Comparison of ENCODE assay signal across 27 cellular contexts in genomic region chr19:15516363-15516762, GRCh38. TPM values are rescaled to one million over a fixed set of nuclear protein-coding genes. Genes with fewer than 3 reads are reported as not detected.
DNase-seq lines count a peak whose midpoint lies in the region; ATAC-seq and TF ChIP-seq lines count a peak whose summit lies in the region.
"Had no signal": no experiment of that assay in that cellular context is flagged by ENCODE, and none has a peak within 500 bp of the region (broad histone marks: within the 10 kb centered on the region; RNA-seq: fewer than 3 reads in every experiment).

No MANE protein-coding gene starts in this region.

- H3K4me1 Mint-ChIP-seq in activated CD4-positive, alpha-beta T cell treated with anti-CD3 and anti-CD28 coated beads, Interleukin-2, amount 10 ng/mL, durations not matched to agents 7 days and 5 days: peaks cover 28% of the 10 kb centered on the region
- peaks cover 17% of the 10 kb centered on the region for H3K4me1 Mint-ChIP-seq in activated CD4-positive, alpha-beta T cell treated with anti-CD3 and anti-CD28 coated beads, Interleukin-2, amount 10 ng/mL, durations not matched to agents 24 days and 14 days
- peaks cover 13 to 37% (median 22%) of the 10 kb centered on the region in 4 donors for H3K4me1 Mint-ChIP-seq in CD4-positive, alpha-beta memory T cell
- peaks cover 17% of the 10 kb centered on the region for H3K4me1 Mint-ChIP-seq in central memory CD8-positive, alpha-beta T cell
- no peaks in the 10 kb centered on the region for H3K4me1 Mint-ChIP-seq in endothelial cell (ENCODE audit: unreplicated experiment)

- peaks cover 16% of the 10 kb centered on the region for H3K36me3 Mint-ChIP-seq in activated CD4-positive, alpha-beta T cell treated with anti-CD3 and anti-CD28 coated beads, Interleukin-2, amount 10 ng/mL, durations not matched to agents 7 days and 5 days (ENCODE audit: low read depth)
- H3K36me3 Mint-ChIP-seq in activated CD4-positive, alpha-beta T cell treated with anti-CD3 and anti-CD28 coated beads, Interleukin-2, amount 10 ng/mL, durations not matched to agents 24 days and 14 days (ENCODE audit: low read depth): peaks cover 10% of the 10 kb centered on the region
- peaks cover 1 to 9% of the 10 kb centered on the region in 2 donors for H3K36me3 Mint-ChIP-seq in CD4-positive, alpha-beta memory T cell
- no peaks in the 10 kb centered on the region for H3K36me3 Mint-ChIP-seq in central memory CD8-positive, alpha-beta T cell (ENCODE audit: insufficient read depth)
- H3K36me3 Mint-ChIP-seq in endothelial cell (ENCODE audit: low read depth, unreplicated experiment): peaks cover 11% of the 10 kb centered on the region

- no peaks in the 10 kb centered on the region for H3K27me3 ChIP-seq in CD4-positive, alpha-beta memory T cell (ENCODE audit: insufficient read depth, low read length)
- H3K27me3 ChIP-seq: BLaER1 treated with 17β-estradiol and CSF1 and Interleukin-3, amounts not matched to agents 10 nM and 100 nM had no signal

- peaks cover 5% of the 10 kb centered on the region for H3K27me3 Mint-ChIP-seq in activated CD4-positive, alpha-beta T cell treated with anti-CD3 and anti-CD28 coated beads, Interleukin-2, amount 10 ng/mL, durations not matched to agents 7 days and 5 days
- H3K27me3 Mint-ChIP-seq in activated CD4-positive, alpha-beta T cell treated with anti-CD3 and anti-CD28 coated beads, Interleukin-2, amount 10 ng/mL, durations not matched to agents 24 days and 14 days: no peaks in the 10 kb centered on the region
- no peaks in the 10 kb centered on the region for H3K27me3 Mint-ChIP-seq in CD4-positive, alpha-beta memory T cell
- H3K27me3 Mint-ChIP-seq in central memory CD8-positive, alpha-beta T cell: no peaks in the 10 kb centered on the region
- H3K27me3 Mint-ChIP-seq in endothelial cell (ENCODE audit: unreplicated experiment): peaks cover 5% of the 10 kb centered on the region

- peaks cover 13% of the 10 kb centered on the region for H3K9me3 Mint-ChIP-seq in activated CD4-positive, alpha-beta T cell treated with anti-CD3 and anti-CD28 coated beads, Interleukin-2, amount 10 ng/mL, durations not matched to agents 7 days and 5 days
- H3K9me3 Mint-ChIP-seq in activated CD4-positive, alpha-beta T cell treated with anti-CD3 and anti-CD28 coated beads, Interleukin-2, amount 10 ng/mL, durations not matched to agents 24 days and 14 days: peaks cover 4% of the 10 kb centered on the region
- H3K9me3 Mint-ChIP-seq in CD4-positive, alpha-beta memory T cell: peaks cover 0 to 18% (median 9%) of the 10 kb centered on the region in 8 donors
- H3K9me3 Mint-ChIP-seq in central memory CD8-positive, alpha-beta T cell: no peaks in the 10 kb centered on the region
- H3K9me3 Mint-ChIP-seq in endothelial cell (ENCODE audit: unreplicated experiment): peaks cover 30% of the 10 kb centered on the region

- H3K27ac Mint-ChIP-seq in activated CD4-positive, alpha-beta T cell treated with anti-CD3 and anti-CD28 coated beads, Interleukin-2, amount 10 ng/mL, durations not matched to agents 7 days and 5 days: peak overlapping the region; percentile 50
- no peak overlapping the region for H3K27ac Mint-ChIP-seq in activated CD4-positive, alpha-beta T cell treated with anti-CD3 and anti-CD28 coated beads, Interleukin-2, amount 10 ng/mL, durations not matched to agents 24 days and 14 days
- peak overlapping the region in 4 of 7 donors; percentile 46 to 77 (median 53) for H3K27ac Mint-ChIP-seq in CD4-positive, alpha-beta memory T cell
- H3K27ac Mint-ChIP-seq in central memory CD8-positive, alpha-beta T cell (ENCODE audit: low read depth): peak overlapping the region; percentile 41
- no peak overlapping the region for H3K27ac Mint-ChIP-seq in endothelial cell (ENCODE audit: unreplicated experiment)
- H3K27ac Mint-ChIP-seq: CD8-positive, alpha-beta T cell had no signal

- H3K36me3 ChIP-seq in CD4-positive, alpha-beta memory T cell (ENCODE audit: insufficient read depth, low read length): no peaks in the 10 kb centered on the region

- TF ChIP-seq CTCF in endothelial cell (IDR thresholded peaks at IDR 0.05; ENCODE audit: unreplicated experiment): no peak

- intact Hi-C loops in activated CD4-positive, alpha-beta T cell treated with anti-CD3 and anti-CD28 coated beads, Interleukin-2, amount 10 ng/mL, durations not matched to agents 24 days and 14 days (cut with micrococcal nuclease): no loop called here
- intact Hi-C loops in CD4-positive, alpha-beta memory T cell (cut with micrococcal nuclease): no loop called here

- POLR2A ChIA-PET in activated CD4-positive, alpha-beta T cell treated with anti-CD3 and anti-CD28 coated beads, Interleukin-2, amount 10 ng/mL, durations not matched to agents 7 days and 5 days (lab: Charles Lee): no interaction called here
- POLR2A ChIA-PET in CD4-positive, alpha-beta memory T cell (lab: Charles Lee; ENCODE audit: partially characterized antibody): no interaction called here

- no peaks in the 10 kb centered on the region for H3K9me3 ChIP-seq in CD4-positive, alpha-beta memory T cell (ENCODE audit: control insufficient read depth in 1 of 2, low read length in 2 of 2)
- H3K9me3 ChIP-seq: SK-N-SH had no signal

- no peak overlapping the region for H3K27ac ChIP-seq in CD4-positive, alpha-beta memory T cell (ENCODE audit: low read depth, low read length)
- H3K27ac ChIP-seq in caudate nucleus (ENCODE audit: low read depth, low read length): no peak overlapping the region
- H3K27ac ChIP-seq: BLaER1 treated with 17β-estradiol and CSF1 and Interleukin-3, amounts not matched to agents 10 nM and 100 nM; GM23248; KMS-11 had no signal

- DNase-seq in activated CD4-positive, alpha-beta T cell treated with anti-CD3 and anti-CD28 coated beads, Interleukin-2, amount 10 ng/mL, durations not matched to agents 7 days and 5 days: no peak
- no peak for DNase-seq in activated CD4-positive, alpha-beta T cell treated with anti-CD3 and anti-CD28 coated beads, Interleukin-2, amount 10 ng/mL, durations not matched to agents 24 days and 14 days
- DNase-seq in CD4-positive, alpha-beta memory T cell: no peak
- DNase-seq in MV-4-11 (lab: John Stamatoyannopoulos, UW) (peak; percentile 52), DMS 273 treated with DMSO at 0.1 percent for 48 hours (lab: John Stamatoyannopoulos, UW) (no peak), endothelial cell (ENCODE audit: low spot score) (no peak), caudate nucleus (lab: John Stamatoyannopoulos, UW) (no peak)
- no peak for DNase-seq in central memory CD8-positive, alpha-beta T cell (ENCODE audit: low spot score in 2 of 2)
- DNase-seq: AML-193; CD8-positive, alpha-beta T cell; DMS79 treated with DMSO at 0.1 percent for 48 hours; GM23248; H7; IMR-90; MM.1S; NCI-H1092 treated with DMSO at 0.1 percent for 48 hours; NCI-H1436 treated with DMSO at 0.1 percent for 48 hours; NCI-H1930; NCI-H446; NCI-H524 treated with DMSO at 0.1 percent for 48 hours; NCI-H774; PC-3; SK-N-SH; SW 1271 had no signal

- no peak overlapping the region for H3K4me3 ChIP-seq in CD4-positive, alpha-beta memory T cell (ENCODE audit: low read length in 2 of 2)
- H3K4me3 ChIP-seq: GM23248 had no signal

- H3K4me3 Mint-ChIP-seq in activated CD4-positive, alpha-beta T cell treated with anti-CD3 and anti-CD28 coated beads, Interleukin-2, amount 10 ng/mL, durations not matched to agents 7 days and 5 days: no peak overlapping the region
- no peak overlapping the region for H3K4me3 Mint-ChIP-seq in activated CD4-positive, alpha-beta T cell treated with anti-CD3 and anti-CD28 coated beads, Interleukin-2, amount 10 ng/mL, durations not matched to agents 24 days and 14 days
- no peak overlapping the region for H3K4me3 Mint-ChIP-seq in CD4-positive, alpha-beta memory T cell
- no peak overlapping the region for H3K4me3 Mint-ChIP-seq in central memory CD8-positive, alpha-beta T cell
- H3K4me3 Mint-ChIP-seq in endothelial cell (ENCODE audit: unreplicated experiment): no peak overlapping the region
- H3K4me3 Mint-ChIP-seq: CD8-positive, alpha-beta T cell had no signal

- CTCF ChIA-PET in activated CD4-positive, alpha-beta T cell treated with anti-CD3 and anti-CD28 coated beads, Interleukin-2, amount 10 ng/mL, durations not matched to agents 7 days and 5 days (lab: Charles Lee): no interaction called here
- CTCF ChIA-PET in CD4-positive, alpha-beta memory T cell (lab: Charles Lee; ENCODE audit: partially characterized antibody): no interaction called here

- H3K4me1 ChIP-seq in CD4-positive, alpha-beta memory T cell (ENCODE audit: insufficient read depth, low read length): peaks cover 19% of the 10 kb centered on the region

- ATAC-seq in central memory CD8-positive, alpha-beta T cell (replicated peaks; ENCODE audit: extremely low read depth, poor library complexity, severe bottlenecking): no peak
- ATAC-seq: CD8-positive, alpha-beta T cell; PC-3 had no signal

RNA-seq across cellular contexts. Expression of gene CYP4F22, which starts 8.0 kb away (rescaled TPM):
- under 1 TPM; 0.67 to 0.87 TPM for total RNA-seq in activated CD4-positive, alpha-beta T cell treated with anti-CD3 and anti-CD28 coated beads, Interleukin-2, amount 10 ng/mL, durations not matched to agents 7 days and 5 days
- total RNA-seq in activated CD4-positive, alpha-beta T cell treated with anti-CD3 and anti-CD28 coated beads, Interleukin-2, amount 10 ng/mL, durations not matched to agents 24 days and 14 days: 0.09 and 0.12 TPM in 2 replicates
- under 1 TPM; 0.44 to 0.61 TPM for total RNA-seq in CD4-positive, alpha-beta memory T cell
- 1 to 10 TPM; 1.1 to 1.7 TPM for polyA plus RNA-seq in CD4-positive, alpha-beta memory T cell
- not detected for total RNA-seq in endothelial cell (ENCODE audit: unreplicated experiment)
- total RNA-seq: GM23248, H7, IMR-90 had no signal
- polyA plus RNA-seq: AG04450, GM23248, IMR-90, SK-N-SH had no signal

RNA-seq across cellular contexts. Expression of gene PGLYRP2, which starts 37.1 kb away (rescaled TPM):
- under 1 TPM in 1 of 2 experiments, not detected in 1; 0.08 TPM for total RNA-seq in activated CD4-positive, alpha-beta T cell treated with anti-CD3 and anti-CD28 coated beads, Interleukin-2, amount 10 ng/mL, durations not matched to agents 7 days and 5 days
- total RNA-seq in activated CD4-positive, alpha-beta T cell treated with anti-CD3 and anti-CD28 coated beads, Interleukin-2, amount 10 ng/mL, durations not matched to agents 24 days and 14 days: not detected in 2 replicates
- total RNA-seq in CD4-positive, alpha-beta memory T cell: under 1 TPM; 0.61 to 0.91 TPM
- polyA plus RNA-seq in CD4-positive, alpha-beta memory T cell: under 1 TPM; 0.19 to 0.23 TPM
- not detected for total RNA-seq in endothelial cell (ENCODE audit: unreplicated experiment)
- total RNA-seq: CD8-positive, alpha-beta T cell; GM23248; H7; IMR-90; PC-3 had no signal
- polyA plus RNA-seq: AG04450, GM23248, IMR-90, SK-N-SH had no signal

RNA-seq across cellular contexts. Expression of gene RASAL3, which starts 52.0 kb away (rescaled TPM):
- 100 to 1,000 TPM; 120 to 123 TPM for total RNA-seq in activated CD4-positive, alpha-beta T cell treated with anti-CD3 and anti-CD28 coated beads, Interleukin-2, amount 10 ng/mL, durations not matched to agents 7 days and 5 days
- 110 and 114 TPM in 2 replicates for total RNA-seq in activated CD4-positive, alpha-beta T cell treated with anti-CD3 and anti-CD28 coated beads, Interleukin-2, amount 10 ng/mL, durations not matched to agents 24 days and 14 days
- total RNA-seq in CD4-positive, alpha-beta memory T cell: 100 to 1,000 TPM; 229 to 238 TPM
- polyA plus RNA-seq in CD4-positive, alpha-beta memory T cell: 100 to 1,000 TPM in 1 of 2 donors, 10 to 100 TPM in 1; 37.4 to 106 TPM
- 1.5 TPM for total RNA-seq in endothelial cell (ENCODE audit: unreplicated experiment)
- total RNA-seq: GM23248, H7, IMR-90, PC-3 had no signal
- polyA plus RNA-seq: GM23248 had no signal

Comparison
In these comparisons a context has a peak if more than half of its experiments do, and no peak if none do; other contexts are left out.
1. H3K27ac Mint-ChIP-seq: peak in activated CD4-positive, alpha-beta T cell treated with anti-CD3 and anti-CD28 coated beads, Interleukin-2, amount 10 ng/mL, durations not matched to agents 7 days and 5 days (single experiment), CD4-positive, alpha-beta memory T cell (4 of 7) and central memory CD8-positive, alpha-beta T cell (single experiment); none in activated CD4-positive, alpha-beta T cell treated with anti-CD3 and anti-CD28 coated beads, Interleukin-2, amount 10 ng/mL, durations not matched to agents 24 days and 14 days (single experiment) and endothelial cell (single experiment).
2. RNA of gene RASAL3, which starts 52.0 kb away (total RNA-seq): 229 to 238 TPM in CD4-positive, alpha-beta memory T cell, 120 to 123 TPM in activated CD4-positive, alpha-beta T cell treated with anti-CD3 and anti-CD28 coated beads, Interleukin-2, amount 10 ng/mL, durations not matched to agents 7 days and 5 days and 110 to 114 TPM in activated CD4-positive, alpha-beta T cell treated with anti-CD3 and anti-CD28 coated beads, Interleukin-2, amount 10 ng/mL, durations not matched to agents 24 days and 14 days; 1.5 TPM in endothelial cell (single experiment); every median in the first group is over 10 times any median in the second.